Comparison of ENCODE assay signal across 15 cellular contexts in the genomic region with DNA sequence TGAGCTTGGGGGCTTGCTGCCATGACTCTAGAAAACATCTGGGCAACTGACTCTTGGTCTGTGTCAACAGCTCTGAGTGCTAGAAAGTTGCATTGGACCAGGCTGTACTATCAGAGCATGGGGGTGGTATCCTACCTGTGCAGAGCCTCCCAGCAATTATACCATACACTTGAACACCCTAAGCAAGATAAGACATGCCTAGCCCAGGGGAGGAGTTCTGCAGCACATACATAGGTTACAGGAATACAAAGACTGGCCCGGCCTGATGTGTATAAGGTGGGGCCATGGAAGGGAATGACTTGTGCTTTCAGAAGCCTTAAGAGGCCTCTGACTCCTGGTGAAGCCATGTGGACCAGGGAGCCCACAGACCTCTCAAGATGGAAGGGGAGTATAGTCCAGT.
"Had no signal": no experiment of that assay in that cellular context is flagged by ENCODE, and none has a peak within 500 bp of the region (broad histone marks: within the 10 kb centered on the region; RNA-seq: fewer than 3 reads in every experiment).

No MANE protein-coding gene starts in this region.

- H3K36me3 ChIP-seq: sigmoid colon, suprapubic skin, upper lobe of left lung had no signal

- H3K9me3 ChIP-seq: psoas muscle, sigmoid colon, suprapubic skin, upper lobe of left lung had no signal

- ATAC-seq: activated T-helper 17 cell treated with anti-CD3 and anti-CD28 coated beads, Interleukin-2, amount 50 U/mL, for 72 hours; psoas muscle; T-helper 17 cell; WTC11 had no signal

- H3K4me3 ChIP-seq: psoas muscle, sigmoid colon, suprapubic skin, upper lobe of left lung had no signal

- H3K27me3 ChIP-seq: suprapubic skin, upper lobe of left lung had no signal

- DNase-seq: activated CD4-positive, alpha-beta T cell treated with anti-CD3 and anti-CD28 coated beads, Interleukin-2, amount 10 ng/mL, durations not matched to agents 7 days and 5 days; activated CD8-positive, alpha-beta memory T cell treated with anti-CD3 and anti-CD28 coated beads for 24 hours; activated naive CD4-positive, alpha-beta T cell treated with anti-CD3 and anti-CD28 coated beads for 36 hours; central memory CD4-positive, alpha-beta T cell; effector memory CD4-positive, alpha-beta T cell; nephron progenitor cell; psoas muscle; sigmoid colon; stimulated activated CD4-positive, alpha-beta T cell treated with anti-CD3 and anti-CD28 coated beads, Interleukin-12 subunit alpha, Interleukin-12 subunit beta, amount 100 ng/mL, for 4 hours; stimulated activated naive CD4-positive, alpha-beta T cell treated with Interleukin-2 at 50 U/mL for 16 hours; T-helper 17 cell; upper lobe of left lung had no signal

- H3K27ac ChIP-seq: psoas muscle, sigmoid colon, suprapubic skin, upper lobe of left lung had no signal

- H3K4me1 ChIP-seq: psoas muscle, sigmoid colon, upper lobe of left lung had no signal
